In the genomic region with DNA sequence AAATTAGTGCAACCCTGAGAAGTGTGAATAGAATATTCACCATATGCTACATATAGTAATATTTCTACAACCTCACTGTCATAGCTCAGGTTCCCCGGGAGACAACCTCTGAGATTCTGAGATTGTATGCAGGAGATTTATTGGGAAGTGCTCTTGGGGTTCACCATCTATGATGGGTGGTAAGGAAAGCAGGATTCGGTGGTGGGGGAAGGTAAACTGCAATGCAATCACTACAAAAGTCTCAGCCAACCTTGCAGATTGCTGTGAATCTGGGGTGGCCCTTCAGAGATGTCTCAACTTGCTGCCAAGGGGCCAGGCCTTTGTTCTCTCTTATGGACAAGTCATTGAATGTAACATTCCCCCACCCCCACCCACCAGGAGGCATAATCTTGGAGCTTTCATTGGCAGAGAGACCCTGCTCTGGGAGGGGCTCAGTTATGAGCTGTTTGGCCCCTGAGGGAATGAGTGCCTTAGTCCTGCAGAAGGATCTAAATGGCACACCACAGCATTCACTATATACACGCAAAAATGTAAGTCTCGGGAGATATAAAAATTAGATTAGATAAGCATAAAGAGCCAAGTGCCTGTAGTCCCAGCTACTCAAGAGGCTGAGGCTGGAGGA, we compare ENCODE assay signal across 1 cellular context.
TF ChIP-seq lines count a peak whose summit lies in the region.

No MANE protein-coding gene starts in this region.

TF ChIP-seq in WTC11, 78 proteins besides CTCF, POLR2A, EP300 and RAD21 (continued from another document):
- TF ChIP-seq ZNF281 (CRISPR knock-in tag; IDR thresholded peaks at IDR 0.05), result no peak
- no peak for TF ChIP-seq CREB1 (CRISPR knock-in tag; IDR thresholded peaks at IDR 0.05)
- TF ChIP-seq, protein P1, sequence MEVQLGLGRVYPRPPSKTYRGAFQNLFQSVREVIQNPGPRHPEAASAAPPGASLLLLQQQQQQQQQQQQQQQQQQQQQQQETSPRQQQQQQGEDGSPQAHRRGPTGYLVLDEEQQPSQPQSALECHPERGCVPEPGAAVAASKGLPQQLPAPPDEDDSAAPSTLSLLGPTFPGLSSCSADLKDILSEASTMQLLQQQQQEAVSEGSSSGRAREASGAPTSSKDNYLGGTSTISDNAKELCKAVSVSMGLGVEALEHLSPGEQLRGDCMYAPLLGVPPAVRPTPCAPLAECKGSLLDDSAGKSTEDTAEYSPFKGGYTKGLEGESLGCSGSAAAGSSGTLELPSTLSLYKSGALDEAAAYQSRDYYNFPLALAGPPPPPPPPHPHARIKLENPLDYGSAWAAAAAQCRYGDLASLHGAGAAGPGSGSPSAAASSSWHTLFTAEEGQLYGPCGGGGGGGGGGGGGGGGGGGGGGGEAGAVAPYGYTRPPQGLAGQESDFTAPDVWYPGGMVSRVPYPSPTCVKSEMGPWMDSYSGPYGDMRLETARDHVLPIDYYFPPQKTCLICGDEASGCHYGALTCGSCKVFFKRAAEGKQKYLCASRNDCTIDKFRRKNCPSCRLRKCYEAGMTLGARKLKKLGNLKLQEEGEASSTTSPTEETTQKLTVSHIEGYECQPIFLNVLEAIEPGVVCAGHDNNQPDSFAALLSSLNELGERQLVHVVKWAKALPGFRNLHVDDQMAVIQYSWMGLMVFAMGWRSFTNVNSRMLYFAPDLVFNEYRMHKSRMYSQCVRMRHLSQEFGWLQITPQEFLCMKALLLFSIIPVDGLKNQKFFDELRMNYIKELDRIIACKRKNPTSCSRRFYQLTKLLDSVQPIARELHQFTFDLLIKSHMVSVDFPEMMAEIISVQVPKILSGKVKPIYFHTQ (CRISPR knock-in tag; IDR thresholded peaks at IDR 0.05), result no peak
- TF ChIP-seq ZNF512 (CRISPR knock-in tag; IDR thresholded peaks at IDR 0.05; ENCODE audit: borderline replicate concordance), result no peak
- no peak for TF ChIP-seq SP1 (CRISPR knock-in tag; conservative IDR thresholded peaks at IDR 0.05)
- no peak for TF ChIP-seq AFF4 (CRISPR knock-in tag; IDR thresholded peaks at IDR 0.05; ENCODE audit: borderline replicate concordance)
- TF ChIP-seq EMX1 (CRISPR knock-in tag; IDR thresholded peaks at IDR 0.05), result no peak
- no peak for TF ChIP-seq GABPB1 (CRISPR knock-in tag; IDR thresholded peaks at IDR 0.05)
- no peak for TF ChIP-seq ZNF121 (CRISPR knock-in tag; IDR thresholded peaks at IDR 0.05)
- TF ChIP-seq NR1H2 (CRISPR knock-in tag; IDR thresholded peaks at IDR 0.05), result no peak
- no peak for TF ChIP-seq CREM (CRISPR knock-in tag; IDR thresholded peaks at IDR 0.05)
- TF ChIP-seq FOXK1 (CRISPR knock-in tag; IDR thresholded peaks at IDR 0.05), result no peak
- TF ChIP-seq, protein P2, sequence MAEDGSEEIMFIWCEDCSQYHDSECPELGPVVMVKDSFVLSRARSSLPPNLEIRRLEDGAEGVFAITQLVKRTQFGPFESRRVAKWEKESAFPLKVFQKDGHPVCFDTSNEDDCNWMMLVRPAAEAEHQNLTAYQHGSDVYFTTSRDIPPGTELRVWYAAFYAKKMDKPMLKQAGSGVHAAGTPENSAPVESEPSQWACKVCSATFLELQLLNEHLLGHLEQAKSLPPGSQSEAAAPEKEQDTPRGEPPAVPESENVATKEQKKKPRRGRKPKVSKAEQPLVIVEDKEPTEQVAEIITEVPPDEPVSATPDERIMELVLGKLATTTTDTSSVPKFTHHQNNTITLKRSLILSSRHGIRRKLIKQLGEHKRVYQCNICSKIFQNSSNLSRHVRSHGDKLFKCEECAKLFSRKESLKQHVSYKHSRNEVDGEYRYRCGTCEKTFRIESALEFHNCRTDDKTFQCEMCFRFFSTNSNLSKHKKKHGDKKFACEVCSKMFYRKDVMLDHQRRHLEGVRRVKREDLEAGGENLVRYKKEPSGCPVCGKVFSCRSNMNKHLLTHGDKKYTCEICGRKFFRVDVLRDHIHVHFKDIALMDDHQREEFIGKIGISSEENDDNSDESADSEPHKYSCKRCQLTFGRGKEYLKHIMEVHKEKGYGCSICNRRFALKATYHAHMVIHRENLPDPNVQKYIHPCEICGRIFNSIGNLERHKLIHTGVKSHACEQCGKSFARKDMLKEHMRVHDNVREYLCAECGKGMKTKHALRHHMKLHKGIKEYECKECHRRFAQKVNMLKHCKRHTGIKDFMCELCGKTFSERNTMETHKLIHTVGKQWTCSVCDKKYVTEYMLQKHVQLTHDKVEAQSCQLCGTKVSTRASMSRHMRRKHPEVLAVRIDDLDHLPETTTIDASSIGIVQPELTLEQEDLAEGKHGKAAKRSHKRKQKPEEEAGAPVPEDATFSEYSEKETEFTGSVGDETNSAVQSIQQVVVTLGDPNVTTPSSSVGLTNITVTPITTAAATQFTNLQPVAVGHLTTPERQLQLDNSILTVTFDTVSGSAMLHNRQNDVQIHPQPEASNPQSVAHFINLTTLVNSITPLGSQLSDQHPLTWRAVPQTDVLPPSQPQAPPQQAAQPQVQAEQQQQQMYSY (CRISPR knock-in tag; IDR thresholded peaks at IDR 0.05), result no peak
